In genomic region chr3:72008226-72008996, GRCh38 we compare ENCODE assay signal across 1 cellular context.
A peak's percentile ranks its signal among the peaks of the same experiment; 100 is the strongest.
TF ChIP-seq lines count a peak whose summit lies in the region.

No MANE protein-coding gene starts in this region.

TF ChIP-seq in K562, 482 proteins besides CTCF, POLR2A, EP300 and RAD21 (continued from another document and continues in another):
- TF ChIP-seq, protein P1, sequence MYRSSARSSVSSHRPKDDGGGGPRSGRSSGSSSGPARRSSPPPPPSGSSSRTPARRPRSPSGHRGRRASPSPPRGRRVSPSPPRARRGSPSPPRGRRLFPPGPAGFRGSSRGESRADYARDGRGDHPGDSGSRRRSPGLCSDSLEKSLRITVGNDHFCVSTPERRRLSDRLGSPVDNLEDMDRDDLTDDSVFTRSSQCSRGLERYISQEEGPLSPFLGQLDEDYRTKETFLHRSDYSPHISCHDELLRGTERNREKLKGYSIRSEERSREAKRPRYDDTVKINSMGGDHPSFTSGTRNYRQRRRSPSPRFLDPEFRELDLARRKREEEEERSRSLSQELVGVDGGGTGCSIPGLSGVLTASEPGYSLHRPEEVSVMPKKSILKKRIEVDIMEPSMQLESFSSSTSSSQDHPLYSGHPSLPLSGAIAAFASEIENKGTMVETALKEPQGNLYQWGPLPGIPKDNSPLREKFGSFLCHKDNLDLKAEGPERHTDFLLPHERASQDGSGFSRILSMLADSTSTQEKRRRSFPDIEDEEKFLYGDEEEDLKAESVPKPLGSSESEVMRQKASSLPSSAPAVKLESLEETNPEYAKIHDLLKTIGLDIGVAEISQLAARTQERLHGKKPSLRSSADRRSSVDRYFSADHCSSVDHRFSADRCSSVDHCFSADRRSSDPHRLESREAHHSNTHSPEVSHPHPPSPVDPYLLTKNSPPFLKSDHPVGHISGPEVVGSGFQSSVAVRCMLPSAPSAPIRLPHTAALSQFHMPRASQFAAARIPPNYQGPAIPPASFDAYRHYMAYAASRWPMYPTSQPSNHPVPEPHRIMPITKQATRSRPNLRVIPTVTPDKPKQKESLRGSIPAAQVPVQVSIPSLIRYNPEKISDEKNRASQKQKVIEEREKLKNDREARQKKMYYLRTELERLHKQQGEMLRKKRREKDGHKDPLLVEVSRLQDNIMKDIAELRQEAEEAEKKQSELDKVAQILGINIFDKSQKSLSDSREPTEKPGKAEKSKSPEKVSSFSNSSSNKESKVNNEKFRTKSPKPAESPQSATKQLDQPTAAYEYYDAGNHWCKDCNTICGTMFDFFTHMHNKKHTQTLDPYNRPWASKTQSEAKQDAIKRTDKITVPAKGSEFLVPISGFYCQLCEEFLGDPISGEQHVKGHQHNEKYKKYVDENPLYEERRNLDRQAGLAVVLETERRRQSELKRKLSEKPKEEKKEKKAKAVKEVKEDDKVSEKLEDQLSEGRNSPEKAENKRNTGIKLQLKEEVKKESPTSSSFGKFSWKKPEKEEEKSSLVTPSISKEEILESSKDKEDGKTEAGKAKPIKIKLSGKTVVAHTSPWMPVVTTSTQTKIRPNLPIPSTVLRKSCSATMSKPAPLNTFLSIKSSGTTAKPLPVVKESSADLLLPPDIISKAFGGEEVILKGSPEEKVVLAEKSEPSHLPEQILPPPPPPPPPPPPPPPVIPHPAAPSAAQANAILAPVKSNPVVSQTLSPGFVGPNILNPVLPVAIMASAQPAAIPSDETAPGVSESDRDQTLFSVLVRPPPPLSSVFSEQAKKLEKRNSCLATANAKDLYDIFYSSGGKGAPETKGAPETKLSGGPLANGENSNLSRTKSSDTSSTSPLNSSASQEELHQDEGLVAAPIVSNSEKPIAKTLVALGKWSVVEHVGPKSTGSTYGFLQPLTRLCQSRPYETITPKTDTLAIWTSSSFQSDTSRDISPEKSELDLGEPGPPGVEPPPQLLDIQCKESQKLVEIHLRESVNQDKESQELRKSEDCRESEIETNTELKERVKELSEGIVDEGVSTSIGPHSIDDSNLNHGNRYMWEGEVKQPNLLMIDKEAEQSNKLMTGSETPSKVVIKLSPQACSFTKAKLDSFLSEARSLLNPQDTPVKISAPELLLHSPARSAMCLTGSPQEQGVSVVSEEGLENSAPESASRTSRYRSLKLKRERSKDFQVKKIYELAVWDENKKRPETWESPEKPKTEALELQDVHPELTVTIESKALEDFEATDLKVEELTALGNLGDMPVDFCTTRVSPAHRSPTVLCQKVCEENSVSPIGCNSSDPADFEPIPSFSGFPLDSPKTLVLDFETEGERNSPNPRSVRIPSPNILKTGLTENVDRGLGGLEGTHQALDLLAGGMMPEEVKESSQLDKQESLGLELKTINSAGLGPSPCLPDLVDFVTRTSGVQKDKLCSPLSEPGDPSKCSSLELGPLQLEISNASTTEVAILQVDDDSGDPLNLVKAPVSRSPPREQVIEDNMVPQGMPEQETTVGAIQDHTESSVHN (IDR thresholded peaks at IDR 0.05; ENCODE audit: borderline replicate concordance in 1 of 2, low read depth in 1 of 2), result 0 out of 4 replicates have a peak, but pooled peaks of 1 of the 2 experiments have one; percentile 36
- TF ChIP-seq C11orf30 (IDR thresholded peaks at IDR 0.05; ENCODE audit: low read depth) (peak; percentile 77), CCAR2 (IDR thresholded peaks at IDR 0.05; ENCODE audit: low read depth, low read length) (no peak), NR2C1 (IDR thresholded peaks at IDR 0.05) (no peak), NR2C1 (tag; IDR thresholded peaks at IDR 0.05) (peak; percentile 59), SMARCE1 (IDR thresholded peaks at IDR 0.05) (peak; percentile 39; the same call in 1 of the 2 replicates), E2F3 (CRISPR knock-in tag; IDR thresholded peaks at IDR 0.05) (no peak), KDM1A (IDR thresholded peaks at IDR 0.05) (no peak), CHD4 (IDR thresholded peaks at IDR 0.05; ENCODE audit: insufficient read depth, insufficient replicate concordance, low read depth, low read length, poor library complexity, severe bottlenecking) (no peak), MTA1 (IDR thresholded peaks at IDR 0.05; ENCODE audit: borderline replicate concordance) (no peak), ZNF212 (CRISPR knock-in tag; IDR thresholded peaks at IDR 0.05) (no peak), TAF9B (IDR thresholded peaks at IDR 0.05; ENCODE audit: partially characterized antibody) (no peak), NR4A1 (CRISPR knock-in tag; IDR thresholded peaks at IDR 0.05) (no peak), NR4A1 (tag; IDR thresholded peaks at IDR 0.05) (no peak), E2F1 (CRISPR knock-in tag; IDR thresholded peaks at IDR 0.05) (no peak), BHLHE40 (IDR thresholded peaks at IDR 0.05; ENCODE audit: low read length) (no peak), GATA2 (CRISPR knock-in tag; IDR thresholded peaks at IDR 0.05) (no peak), SMARCA4 (IDR thresholded peaks at IDR 0.05) (peak; percentile 29; the same call in 1 of the 2 replicates), CBFB (CRISPR knock-in tag; IDR thresholded peaks at IDR 0.05) (no peak), BACH1 (tag; IDR thresholded peaks at IDR 0.05) (peak; percentile 78), ZBTB1 (CRISPR knock-in tag; IDR thresholded peaks at IDR 0.05; ENCODE audit: borderline replicate concordance, low read depth) (no peak), USF1 (CRISPR knock-in tag; IDR thresholded peaks at IDR 0.05) (no peak), TEAD4 (IDR thresholded peaks at IDR 0.05; ENCODE audit: low read length) (peak; percentile 39; the same call in 1 of the 2 replicates), TEAD4 (CRISPR knock-in tag; IDR thresholded peaks at IDR 0.05; ENCODE audit: borderline replicate concordance) (no peak), SMC3 (conservative IDR thresholded peaks at IDR 0.05; ENCODE audit: insufficient read depth, low read depth, low read length) (no peak), MED1 (CRISPR knock-in tag; IDR thresholded peaks at IDR 0.05; ENCODE audit: borderline replicate concordance) (no peak), EZH2 (IDR thresholded peaks at IDR 0.05; ENCODE audit: borderline replicate concordance, low read depth, low read length) (no peak), POLR2G (IDR thresholded peaks at IDR 0.05; ENCODE audit: low read depth, low read length) (no peak), ZBTB17 (CRISPR knock-in tag; IDR thresholded peaks at IDR 0.05) (0 out of 2 replicates have a peak, but pooled peaks have one; percentile 43), LARP7 (IDR thresholded peaks at IDR 0.05) (no peak), DEAF1 (CRISPR knock-in tag; IDR thresholded peaks at IDR 0.05) (no peak), SP1 (CRISPR knock-in tag; IDR thresholded peaks at IDR 0.05) (no peak), NELFE (IDR thresholded peaks at IDR 0.05; ENCODE audit: insufficient read depth, insufficient read length) (no peak), SRF (CRISPR knock-in tag; IDR thresholded peaks at IDR 0.05) (no peak), RBM22 (IDR thresholded peaks at IDR 0.05; ENCODE audit: low read depth, low read length, poor library complexity, severe bottlenecking) (no peak)
- TF ChIP-seq, protein P2, sequence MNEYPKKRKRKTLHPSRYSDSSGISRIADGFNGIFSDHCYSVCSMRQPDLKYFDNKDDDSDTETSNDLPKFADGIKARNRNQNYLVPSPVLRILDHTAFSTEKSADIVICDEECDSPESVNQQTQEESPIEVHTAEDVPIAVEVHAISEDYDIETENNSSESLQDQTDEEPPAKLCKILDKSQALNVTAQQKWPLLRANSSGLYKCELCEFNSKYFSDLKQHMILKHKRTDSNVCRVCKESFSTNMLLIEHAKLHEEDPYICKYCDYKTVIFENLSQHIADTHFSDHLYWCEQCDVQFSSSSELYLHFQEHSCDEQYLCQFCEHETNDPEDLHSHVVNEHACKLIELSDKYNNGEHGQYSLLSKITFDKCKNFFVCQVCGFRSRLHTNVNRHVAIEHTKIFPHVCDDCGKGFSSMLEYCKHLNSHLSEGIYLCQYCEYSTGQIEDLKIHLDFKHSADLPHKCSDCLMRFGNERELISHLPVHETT (CRISPR knock-in tag; conservative IDR thresholded peaks at IDR 0.05 in 1 of 2, IDR thresholded peaks at IDR 0.05 in 1 of 2), result peak in 1 of 2 experiments; percentile 25; a peak in 1 of 4 replicates
- TF ChIP-seq, protein P3, sequence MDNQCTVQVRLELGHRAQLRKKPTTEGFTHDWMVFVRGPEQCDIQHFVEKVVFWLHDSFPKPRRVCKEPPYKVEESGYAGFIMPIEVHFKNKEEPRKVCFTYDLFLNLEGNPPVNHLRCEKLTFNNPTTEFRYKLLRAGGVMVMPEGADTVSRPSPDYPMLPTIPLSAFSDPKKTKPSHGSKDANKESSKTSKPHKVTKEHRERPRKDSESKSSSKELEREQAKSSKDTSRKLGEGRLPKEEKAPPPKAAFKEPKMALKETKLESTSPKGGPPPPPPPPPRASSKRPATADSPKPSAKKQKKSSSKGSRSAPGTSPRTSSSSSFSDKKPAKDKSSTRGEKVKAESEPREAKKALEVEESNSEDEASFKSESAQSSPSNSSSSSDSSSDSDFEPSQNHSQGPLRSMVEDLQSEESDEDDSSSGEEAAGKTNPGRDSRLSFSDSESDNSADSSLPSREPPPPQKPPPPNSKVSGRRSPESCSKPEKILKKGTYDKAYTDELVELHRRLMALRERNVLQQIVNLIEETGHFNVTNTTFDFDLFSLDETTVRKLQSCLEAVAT (IDR thresholded peaks at IDR 0.05), result no peak
- TF ChIP-seq, protein P4, sequence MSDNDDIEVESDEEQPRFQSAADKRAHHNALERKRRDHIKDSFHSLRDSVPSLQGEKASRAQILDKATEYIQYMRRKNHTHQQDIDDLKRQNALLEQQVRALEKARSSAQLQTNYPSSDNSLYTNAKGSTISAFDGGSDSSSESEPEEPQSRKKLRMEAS (CRISPR knock-in tag; IDR thresholded peaks at IDR 0.05), result peak; percentile 43; the same call in 1 of the 2 replicates
- TF ChIP-seq, protein P5, sequence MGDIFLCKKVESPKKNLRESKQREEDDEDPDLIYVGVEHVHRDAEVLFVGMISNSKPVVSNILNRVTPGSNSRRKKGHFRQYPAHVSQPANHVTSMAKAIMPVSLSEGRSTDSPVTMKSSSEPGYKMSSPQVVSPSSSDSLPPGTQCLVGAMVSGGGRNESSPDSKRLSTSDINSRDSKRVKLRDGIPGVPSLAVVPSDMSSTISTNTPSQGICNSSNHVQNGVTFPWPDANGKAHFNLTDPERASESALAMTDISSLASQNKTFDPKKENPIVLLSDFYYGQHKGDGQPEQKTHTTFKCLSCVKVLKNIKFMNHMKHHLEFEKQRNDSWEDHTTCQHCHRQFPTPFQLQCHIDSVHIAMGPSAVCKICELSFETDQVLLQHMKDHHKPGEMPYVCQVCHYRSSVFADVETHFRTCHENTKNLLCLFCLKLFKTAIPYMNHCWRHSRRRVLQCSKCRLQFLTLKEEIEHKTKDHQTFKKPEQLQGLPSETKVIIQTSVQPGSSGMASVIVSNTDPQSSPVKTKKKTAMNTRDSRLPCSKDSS (IDR thresholded peaks at IDR 0.05; ENCODE audit: low read depth, partially characterized antibody), result no peak
- TF ChIP-seq, protein P6, sequence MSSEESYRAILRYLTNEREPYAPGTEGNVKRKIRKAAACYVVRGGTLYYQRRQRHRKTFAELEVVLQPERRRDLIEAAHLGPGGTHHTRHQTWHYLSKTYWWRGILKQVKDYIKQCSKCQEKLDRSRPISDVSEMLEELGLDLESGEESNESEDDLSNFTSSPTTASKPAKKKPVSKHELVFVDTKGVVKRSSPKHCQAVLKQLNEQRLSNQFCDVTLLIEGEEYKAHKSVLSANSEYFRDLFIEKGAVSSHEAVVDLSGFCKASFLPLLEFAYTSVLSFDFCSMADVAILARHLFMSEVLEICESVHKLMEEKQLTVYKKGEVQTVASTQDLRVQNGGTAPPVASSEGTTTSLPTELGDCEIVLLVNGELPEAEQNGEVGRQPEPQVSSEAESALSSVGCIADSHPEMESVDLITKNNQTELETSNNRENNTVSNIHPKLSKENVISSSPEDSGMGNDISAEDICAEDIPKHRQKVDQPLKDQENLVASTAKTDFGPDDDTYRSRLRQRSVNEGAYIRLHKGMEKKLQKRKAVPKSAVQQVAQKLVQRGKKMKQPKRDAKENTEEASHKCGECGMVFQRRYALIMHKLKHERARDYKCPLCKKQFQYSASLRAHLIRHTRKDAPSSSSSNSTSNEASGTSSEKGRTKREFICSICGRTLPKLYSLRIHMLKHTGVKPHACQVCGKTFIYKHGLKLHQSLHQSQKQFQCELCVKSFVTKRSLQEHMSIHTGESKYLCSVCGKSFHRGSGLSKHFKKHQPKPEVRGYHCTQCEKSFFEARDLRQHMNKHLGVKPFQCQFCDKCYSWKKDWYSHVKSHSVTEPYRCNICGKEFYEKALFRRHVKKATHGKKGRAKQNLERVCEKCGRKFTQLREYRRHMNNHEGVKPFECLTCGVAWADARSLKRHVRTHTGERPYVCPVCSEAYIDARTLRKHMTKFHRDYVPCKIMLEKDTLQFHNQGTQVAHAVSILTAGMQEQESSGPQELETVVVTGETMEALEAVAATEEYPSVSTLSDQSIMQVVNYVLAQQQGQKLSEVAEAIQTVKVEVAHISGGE (CRISPR knock-in tag; IDR thresholded peaks at IDR 0.05), result peak in 1 of 3 experiments; percentile 43; a peak in 1 of 6 replicates
- TF ChIP-seq, protein P7, sequence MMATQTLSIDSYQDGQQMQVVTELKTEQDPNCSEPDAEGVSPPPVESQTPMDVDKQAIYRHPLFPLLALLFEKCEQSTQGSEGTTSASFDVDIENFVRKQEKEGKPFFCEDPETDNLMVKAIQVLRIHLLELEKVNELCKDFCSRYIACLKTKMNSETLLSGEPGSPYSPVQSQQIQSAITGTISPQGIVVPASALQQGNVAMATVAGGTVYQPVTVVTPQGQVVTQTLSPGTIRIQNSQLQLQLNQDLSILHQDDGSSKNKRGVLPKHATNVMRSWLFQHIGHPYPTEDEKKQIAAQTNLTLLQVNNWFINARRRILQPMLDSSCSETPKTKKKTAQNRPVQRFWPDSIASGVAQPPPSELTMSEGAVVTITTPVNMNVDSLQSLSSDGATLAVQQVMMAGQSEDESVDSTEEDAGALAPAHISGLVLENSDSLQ (IDR thresholded peaks at IDR 0.05), result 0 out of 2 replicates have a peak, but pooled peaks have one; percentile 7
